1 cellular context compared by ENCODE assay signal in genomic region chr13:61664821-61665705, GRCh38.
A peak's percentile ranks its signal among the peaks of the same experiment; 100 is the strongest.
TF ChIP-seq lines count a peak whose summit lies in the region.

No MANE protein-coding gene starts in this region.

TF ChIP-seq in HepG2, 621 proteins besides CTCF, POLR2A, EP300 and RAD21 (continued from another document and continues in another):
- TF ChIP-seq HNF1A (IDR thresholded peaks at IDR 0.05; ENCODE audit: low read depth): no peak
- TF ChIP-seq HNF1A (CRISPR knock-in tag; IDR thresholded peaks at IDR 0.05; ENCODE audit: borderline replicate concordance): peak; percentile 51; the same call in 1 of the 2 replicates
- no peak for TF ChIP-seq GPBP1L1 (CRISPR knock-in tag; IDR thresholded peaks at IDR 0.05)
- TF ChIP-seq RFX5 (IDR thresholded peaks at IDR 0.05; ENCODE audit: low read depth, low read length): 0 out of 2 replicates have a peak, but pooled peaks have one; percentile 27
- no peak for TF ChIP-seq TCF12 (IDR thresholded peaks at IDR 0.05)
- peak; percentile 58; the same call in 1 of the 2 replicates for TF ChIP-seq TCF12 (CRISPR knock-in tag; IDR thresholded peaks at IDR 0.05)
- TF ChIP-seq STAT6 (CRISPR knock-in tag; IDR thresholded peaks at IDR 0.05; ENCODE audit: borderline replicate concordance): no peak
- TF ChIP-seq ELF3 (CRISPR knock-in tag; IDR thresholded peaks at IDR 0.05): peak; percentile 82
- TF ChIP-seq ZNF580 (CRISPR knock-in tag; IDR thresholded peaks at IDR 0.05; ENCODE audit: borderline replicate concordance, low read depth): 0 out of 2 replicates have a peak, but pooled peaks have one; percentile 35
- no peak for TF ChIP-seq MAF1 (CRISPR knock-in tag; IDR thresholded peaks at IDR 0.05; ENCODE audit: borderline replicate concordance)
- TF ChIP-seq ZFP1 (CRISPR knock-in tag; IDR thresholded peaks at IDR 0.05): no peak
- TF ChIP-seq KDM6A (CRISPR knock-in tag; IDR thresholded peaks at IDR 0.05; ENCODE audit: low read depth): peak; percentile 61; the same call in 1 of the 2 replicates
- TF ChIP-seq USF2 (IDR thresholded peaks at IDR 0.05; ENCODE audit: low read depth, low read length): no peak
- no peak for TF ChIP-seq USF2 (CRISPR knock-in tag; IDR thresholded peaks at IDR 0.05; ENCODE audit: borderline replicate concordance)
- TF ChIP-seq ZNF629 (CRISPR knock-in tag; conservative IDR thresholded peaks at IDR 0.05): peak; percentile 48
- TF ChIP-seq ZNF781 (CRISPR knock-in tag; IDR thresholded peaks at IDR 0.05; ENCODE audit: borderline replicate concordance, not compliant biosample characterization): no peak
- TF ChIP-seq MEIS2 (CRISPR knock-in tag; IDR thresholded peaks at IDR 0.05): peak; percentile 80
- TF ChIP-seq PRDM4 (CRISPR knock-in tag; IDR thresholded peaks at IDR 0.05; ENCODE audit: borderline replicate concordance): no peak
- no peak for TF ChIP-seq ZBTB8A (CRISPR knock-in tag; IDR thresholded peaks at IDR 0.05; ENCODE audit: borderline replicate concordance, low read depth)
- no peak for TF ChIP-seq ZBTB10 (CRISPR knock-in tag; IDR thresholded peaks at IDR 0.05; ENCODE audit: borderline replicate concordance)
- TF ChIP-seq STAG1 (CRISPR knock-in tag; IDR thresholded peaks at IDR 0.05): no peak
- peak; percentile 43; the same call in 1 of the 2 replicates for TF ChIP-seq RNF2 (conservative IDR thresholded peaks at IDR 0.05; ENCODE audit: low read depth)
- TF ChIP-seq ASH2L (IDR thresholded peaks at IDR 0.05; ENCODE audit: insufficient read length, low read depth, low read length): peak; percentile 68
- TF ChIP-seq TFE3 (CRISPR knock-in tag; IDR thresholded peaks at IDR 0.05): peak; percentile 91
- no peak for TF ChIP-seq ZNF3 (CRISPR knock-in tag; IDR thresholded peaks at IDR 0.05)
- TF ChIP-seq ZMYM3 (CRISPR knock-in tag; IDR thresholded peaks at IDR 0.05): peak; percentile 71
- no peak for TF ChIP-seq HIVEP1 (CRISPR knock-in tag; IDR thresholded peaks at IDR 0.05)
- TF ChIP-seq ZNF44 (CRISPR knock-in tag; IDR thresholded peaks at IDR 0.05): no peak
- no peak for TF ChIP-seq ZHX1 (CRISPR knock-in tag; IDR thresholded peaks at IDR 0.05; ENCODE audit: low read depth)
- no peak for TF ChIP-seq FLYWCH1 (CRISPR knock-in tag; IDR thresholded peaks at IDR 0.05)
- no peak for TF ChIP-seq ZNF282 (IDR thresholded peaks at IDR 0.05; ENCODE audit: partially characterized antibody)
- peak; percentile 80 for TF ChIP-seq TRIM24 (CRISPR knock-in tag; IDR thresholded peaks at IDR 0.05)
- no peak for TF ChIP-seq ZNF607 (CRISPR knock-in tag; IDR thresholded peaks at IDR 0.05; ENCODE audit: borderline replicate concordance)
